Comparison of ENCODE assay signal across 31 cellular contexts in genomic region chr3:160556141-160556540, GRCh38.
"Had no signal": no experiment of that assay in that cellular context is flagged by ENCODE, and none has a peak within 500 bp of the region (broad histone marks: within the 10 kb centered on the region; RNA-seq: fewer than 3 reads in every experiment).

No MANE protein-coding gene starts in this region.

- H3K27me3 ChIP-seq: brain microvascular endothelial cell, esophagus muscularis mucosa, foreskin keratinocyte, gastrocnemius medialis, heart right ventricle had no signal

- ATAC-seq: activated CD4-positive, alpha-beta T cell treated with anti-CD3 and anti-CD28 coated beads for 36 hours; activated CD8-positive, alpha-beta memory T cell treated with anti-CD3 and anti-CD28 coated beads, Interleukin-2, amount 10 ng/mL, durations not matched to agents 7 days and 5 days; activated CD8-positive, alpha-beta T cell treated with anti-CD3 and anti-CD28 coated beads, Interleukin-2, amount 10 ng/mL, durations not matched to agents 7 days and 5 days; activated T-helper 17 cell treated with anti-CD3 and anti-CD28 coated beads, Interleukin-2, amount 50 U/mL, for 72 hours; effector memory CD8-positive, alpha-beta T cell; foreskin keratinocyte; gastrocnemius medialis; heart right ventricle; T-cell had no signal

- H3K27ac ChIP-seq: brain microvascular endothelial cell, esophagus muscularis mucosa, foreskin keratinocyte, gastrocnemius medialis, heart right ventricle had no signal

- DNase-seq: activated CD4-positive, alpha-beta memory T cell treated with anti-CD3 and anti-CD28 coated beads for 36 hours; activated CD4-positive, alpha-beta T cell treated with anti-CD3 and anti-CD28 coated beads for 36 hours; activated CD4-positive, alpha-beta T cell treated with anti-CD3 and anti-CD28 coated beads, Interleukin-2, amount 10 ng/mL, durations not matched to agents 24 days and 14 days; activated CD4-positive, CD25-positive, alpha-beta regulatory T cell; activated CD4-positive, CD25-positive, alpha-beta regulatory T cell treated with anti-CD3 and anti-CD28 coated beads, Interleukin-2, amount 50 U/mL, for 72 hours; activated CD8-positive, alpha-beta memory T cell treated with anti-CD3 and anti-CD28 coated beads, Interleukin-2, amount 10 ng/mL, durations not matched to agents 7 days and 5 days; activated CD8-positive, alpha-beta memory T cell treated with anti-CD3 and anti-CD28 coated beads, Interleukin-2, amount 50 U/mL, for 4 hours; activated CD8-positive, alpha-beta T cell treated with anti-CD3 and anti-CD28 coated beads, Interleukin-2, amount 10 ng/mL, durations not matched to agents 7 days and 5 days; activated effector memory CD4-positive, alpha-beta T cell treated with Interleukin-2 at 50 U/mL for 16 hours; activated gamma-delta T cell treated with Interleukin-2 at 50 U/mL for 16 hours; activated naive CD4-positive, alpha-beta T cell treated with anti-CD3 and anti-CD28 coated beads, Interleukin-2, amount 50 U/mL, for 16 hours; activated naive CD4-positive, alpha-beta T cell treated with Interleukin-2 at 50 U/mL for 16 hours; activated T-cell treated with anti-CD3 and anti-CD28 coated beads, Interleukin-2, amount 50 U/mL, for 24 hours; amniotic stem cell; anterior cingulate cortex; brain microvascular endothelial cell; cortex of kidney; dermis blood vessel endothelial cell; effector CD4-positive, alpha-beta T cell; effector memory CD8-positive, alpha-beta T cell; erythroblast; foreskin keratinocyte; gastrocnemius medialis; heart right ventricle; T-cell; T-helper 2 cell had no signal

- FAIRE-seq: astrocyte, bronchial epithelial cell, colon had no signal

- H3K4me3 ChIP-seq: esophagus muscularis mucosa, gastrocnemius medialis, heart right ventricle had no signal

- H3K36me3 ChIP-seq: brain microvascular endothelial cell, esophagus muscularis mucosa, gastrocnemius medialis, heart right ventricle had no signal

- H3K9me3 ChIP-seq: esophagus muscularis mucosa, gastrocnemius medialis had no signal
